Comparison of ENCODE assay signal across 19 cellular contexts in the genomic region with DNA sequence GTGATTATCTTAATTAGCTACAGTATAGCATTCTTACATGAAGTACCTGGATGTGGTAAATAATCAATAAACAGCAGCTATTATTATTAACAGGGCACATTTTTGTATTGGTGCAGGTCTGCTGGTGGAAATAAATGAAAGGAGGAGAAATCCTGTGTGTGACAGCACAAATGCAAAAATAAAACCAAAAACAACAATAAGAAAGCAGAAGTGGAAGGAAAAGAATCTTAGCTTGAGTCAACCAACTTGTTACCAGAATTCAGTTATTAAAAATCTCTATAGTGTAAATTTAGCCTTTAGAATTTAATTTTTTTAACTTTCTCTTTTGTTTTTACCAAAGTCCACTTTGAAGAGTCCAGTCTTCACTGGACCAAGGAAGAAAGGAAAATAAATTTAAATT.
DNase-seq lines count a peak whose midpoint lies in the region; ATAC-seq, FAIRE-seq and TF ChIP-seq lines count a peak whose summit lies in the region.
"Had no signal": no experiment of that assay in that cellular context is flagged by ENCODE, and none has a peak within 500 bp of the region (broad histone marks: within the 10 kb centered on the region; RNA-seq: fewer than 3 reads in every experiment).

No MANE protein-coding gene starts in this region.

- H4K20me1 ChIP-seq in OCI-LY7 (ENCODE audit: insufficient read depth, low read length) = no peaks in the 10 kb centered on the region

- H3K9me2 ChIP-seq in OCI-LY7 (ENCODE audit: insufficient read depth, low read length) = no peaks in the 10 kb centered on the region

- H2AFZ ChIP-seq in OCI-LY7 (ENCODE audit: low read length) = no peak overlapping the region

- H3K4me1 ChIP-seq in OCI-LY7 (ENCODE audit: insufficient read depth, low read length, poor library complexity, severe bottlenecking) (peaks cover 18% of the 10 kb centered on the region), aorta (ENCODE audit: control insufficient read depth in 1 of 2, insufficient read depth in 2 of 2, low read length in 2 of 2) (no peaks in the 10 kb centered on the region)
- H3K4me1 ChIP-seq: body of pancreas, Peyer's patch, prostate gland had no signal

- H3K9me3 ChIP-seq in OCI-LY7 (ENCODE audit: low read length) = no peaks in the 10 kb centered on the region
- H3K9me3 ChIP-seq in aorta (ENCODE audit: control insufficient read depth, low read length) = peaks cover 2% of the 10 kb centered on the region
- H3K9me3 ChIP-seq: body of pancreas, left lung, Peyer's patch, prostate gland had no signal

- DNase-seq in GM18507 (ENCODE audit: extremely low spot score, insufficient read length, low read depth) (no peak), OCI-LY7 (ENCODE audit: low spot score) (no peak), DMS114 treated with DMSO at 0.1 percent for 48 hours (lab: John Stamatoyannopoulos, UW; ENCODE audit: unreplicated experiment) (no peak), NCI-H2171 (lab: John Stamatoyannopoulos, UW) (no peak), aorta (no peak)
- DNase-seq: activated CD8-positive, alpha-beta memory T cell treated with anti-CD3 and anti-CD28 coated beads, Interleukin-2, amount 10 ng/mL, durations not matched to agents 7 days and 5 days; activated naive CD4-positive, alpha-beta T cell treated with Interleukin-2 at 50 U/mL for 16 hours; body of pancreas; left lung; NCI-H1694 treated with DMSO at 0.1 percent for 48 hours; NCI-H526; Peyer's patch; T-cell had no signal

- CTCF ChIA-PET in OCI-LY7 (lab: Charles Lee; ENCODE audit: unreplicated experiment) = interaction anchor here (0.6 kb wide), 1 partner anchor 43 kb away, joined by 3 read pairs; no protein-coding TSS in a partner anchor

- H3K27ac ChIP-seq in OCI-LY7 (ENCODE audit: low read depth, low read length, poor library complexity, severe bottlenecking) = no peak overlapping the region
- H3K27ac ChIP-seq in aorta (ENCODE audit: low read depth in 1 of 2, low read length in 2 of 2) = no peak overlapping the region
- H3K27ac ChIP-seq: body of pancreas, left lung, Peyer's patch, prostate gland had no signal

- no TSS peak for BruUV-seq in OCI-LY7 (replicated peaks; lab: Mats Ljungman, UMichigan)

- TF ChIP-seq CTCF in OCI-LY7 (conservative IDR thresholded peaks at IDR 0.05; ENCODE audit: low read length) = no peak

- no peaks in the 10 kb centered on the region for H3K36me3 ChIP-seq in OCI-LY7 (ENCODE audit: insufficient read depth, low read length)
- no peaks in the 10 kb centered on the region for H3K36me3 ChIP-seq in aorta (ENCODE audit: control insufficient read depth in 1 of 2, insufficient read depth in 2 of 2, low read length in 1 of 2)
- H3K36me3 ChIP-seq: left lung, Peyer's patch, prostate gland had no signal

- H3K79me2 ChIP-seq in OCI-LY7 (ENCODE audit: insufficient read depth, low read depth, low read length) = no peaks in the 10 kb centered on the region

- ATAC-seq in GM21360 (IDR thresholded peaks at IDR 0.05; ENCODE audit: unreplicated experiment) (peak; percentile 61), HG02870 (IDR thresholded peaks at IDR 0.05; ENCODE audit: unreplicated experiment) (peak; percentile 36), HG02763 (IDR thresholded peaks at IDR 0.05; ENCODE audit: unreplicated experiment) (no peak), aorta (ENCODE audit: low FRiP score) (no peak)
- ATAC-seq: activated CD8-positive, alpha-beta memory T cell treated with anti-CD3 and anti-CD28 coated beads, Interleukin-2, amount 10 ng/mL, durations not matched to agents 7 days and 5 days; body of pancreas; left lung; T-cell; WTC11 had no signal

- 0 out of 2 replicates have a peak overlapping the region, but pooled peaks have one; percentile 9 for H3K4me2 ChIP-seq in OCI-LY7 (ENCODE audit: low read length)

- POLR2A ChIA-PET in OCI-LY7 (lab: Charles Lee) = interaction anchor here (0.8 to 2.4 kb wide), 7 partner anchors 10 to 156 kb away, joined by 3 to 13 read pairs (median 4); no protein-coding TSS in a partner anchor

- H3K27me3 ChIP-seq in aorta (ENCODE audit: control insufficient read depth in 1 of 2, insufficient read depth in 2 of 2, low read length in 1 of 2) = no peaks in the 10 kb centered on the region
- H3K27me3 ChIP-seq: body of pancreas, left lung, Peyer's patch had no signal

- intact Hi-C loops in OCI-LY7 (cut with micrococcal nuclease; ENCODE audit: unreplicated experiment) (no loop called here), aorta (cut with DNase I) (no loop called here)

- H3K4me3 ChIP-seq in OCI-LY7 (ENCODE audit: low read depth, low read length, poor library complexity, severe bottlenecking) = no peak overlapping the region
- no peak overlapping the region for H3K4me3 ChIP-seq in aorta (ENCODE audit: low read length in 2 of 2)
- H3K4me3 ChIP-seq: body of pancreas, left lung, Peyer's patch, prostate gland had no signal

- peak; percentile 63 for FAIRE-seq in GM18507 (lab: Jason Lieb, UNC)
- FAIRE-seq: D721Med had no signal

Comparison
In these comparisons a context has a peak if more than half of its experiments do, and no peak if none do; other contexts are left out.
1. ATAC-seq: peak in GM21360 (single experiment) and HG02870 (single experiment); none in HG02763 (single experiment) and aorta (single experiment).